ENCODE assay signal across 11 cellular contexts in genomic region chr12:61654698-61655097, GRCh38.
DNase-seq lines count a peak whose midpoint lies in the region; ATAC-seq lines count a peak whose summit lies in the region.
"Had no signal": no experiment of that assay in that cellular context is flagged by ENCODE, and none has a peak within 500 bp of the region (broad histone marks: within the 10 kb centered on the region; RNA-seq: fewer than 3 reads in every experiment).

No MANE protein-coding gene starts in this region.

- no peak overlapping the region for H3K4me3 Mint-ChIP-seq in stimulated activated naive B cell treated with anti-CD40 and anti-IgM and Interleukin-4, amounts not matched to agents 10 μg/mL and 1 μg/mL and 100 μg/mL, for 72 hours
- H3K4me3 Mint-ChIP-seq in activated T-cell treated with anti-CD3 and anti-CD28 coated beads, Interleukin-2, amount 50 U/mL, for 4 hours = no peak overlapping the region
- H3K4me3 Mint-ChIP-seq: CD14-positive monocyte; natural killer cell treated with Interleukin-12 subunit alpha and Interleukin-12 subunit beta and Interleukin-15 and Interleukin-18, amount 100 ng/mL, for 72 hours had no signal

- DNase-seq in CD1c-positive myeloid dendritic cell (ENCODE audit: extremely low spot score) (peak; percentile 5), HT-29 (ENCODE audit: low spot score) (peak; percentile 32), SK-MEL-5 (ENCODE audit: low read depth, low spot score) (peak; percentile 71), islet precursor cell (peak; percentile 58), NCI-H1436 treated with DMSO at 0.1 percent for 48 hours (lab: John Stamatoyannopoulos, UW) (no peak)
- no peak for DNase-seq in stimulated activated naive B cell treated with anti-CD40 and anti-IgM and Interleukin-4, amounts not matched to agents 10 μg/mL and 1 μg/mL and 100 μg/mL, for 72 hours
- DNase-seq in activated T-cell treated with anti-CD3 and anti-CD28 coated beads, Interleukin-2, amount 50 U/mL, for 4 hours = no peak
- DNase-seq: activated T-cell treated with anti-CD3 and anti-CD28 coated beads, Interleukin-2, amount 50 U/mL, for 48 hours had no signal

- H3K27me3 Mint-ChIP-seq in stimulated activated naive B cell treated with anti-CD40 and anti-IgM and Interleukin-4, amounts not matched to agents 10 μg/mL and 1 μg/mL and 100 μg/mL, for 72 hours = no peaks in the 10 kb centered on the region
- H3K27me3 Mint-ChIP-seq in activated T-cell treated with anti-CD3 and anti-CD28 coated beads, Interleukin-2, amount 50 U/mL, for 4 hours (ENCODE audit: low read depth) = no peaks in the 10 kb centered on the region
- H3K27me3 Mint-ChIP-seq: natural killer cell treated with Interleukin-12 subunit alpha and Interleukin-12 subunit beta and Interleukin-15 and Interleukin-18, amount 100 ng/mL, for 72 hours had no signal

- in situ Hi-C loops in SK-MEL-5 (cut with HindIII; ENCODE audit: low pct_unique_long_range_greater_than_20kb, low sequenced_read_pairs) = no loop called here

- no peaks in the 10 kb centered on the region for H3K36me3 Mint-ChIP-seq in stimulated activated naive B cell treated with anti-CD40 and anti-IgM and Interleukin-4, amounts not matched to agents 10 μg/mL and 1 μg/mL and 100 μg/mL, for 72 hours
- no peaks in the 10 kb centered on the region for H3K36me3 Mint-ChIP-seq in activated T-cell treated with anti-CD3 and anti-CD28 coated beads, Interleukin-2, amount 50 U/mL, for 4 hours (ENCODE audit: insufficient read depth)
- H3K36me3 Mint-ChIP-seq: CD14-positive monocyte; natural killer cell treated with Interleukin-12 subunit alpha and Interleukin-12 subunit beta and Interleukin-15 and Interleukin-18, amount 100 ng/mL, for 72 hours had no signal

- no peaks in the 10 kb centered on the region for H3K4me1 Mint-ChIP-seq in stimulated activated naive B cell treated with anti-CD40 and anti-IgM and Interleukin-4, amounts not matched to agents 10 μg/mL and 1 μg/mL and 100 μg/mL, for 72 hours
- no peaks in the 10 kb centered on the region for H3K4me1 Mint-ChIP-seq in activated T-cell treated with anti-CD3 and anti-CD28 coated beads, Interleukin-2, amount 50 U/mL, for 4 hours (ENCODE audit: low read depth)
- H3K4me1 Mint-ChIP-seq: CD14-positive monocyte had no signal

- ATAC-seq in activated CD4-positive, CD25-positive, alpha-beta regulatory T cell treated with anti-CD3 and anti-CD28 coated beads, Interleukin-2, amount 50 U/mL, for 24 hours = no peak
- no peak for ATAC-seq in stimulated activated naive B cell treated with anti-CD40 and anti-IgM and Interleukin-4, amounts not matched to agents 10 μg/mL and 1 μg/mL and 100 μg/mL, for 72 hours (replicated peaks)
- ATAC-seq in activated T-cell treated with anti-CD3 and anti-CD28 coated beads, Interleukin-2, amount 50 U/mL, for 4 hours = no peak
- ATAC-seq: natural killer cell treated with Interleukin-12 subunit alpha and Interleukin-12 subunit beta and Interleukin-15 and Interleukin-18, amount 100 ng/mL, for 72 hours had no signal

- H3K27ac Mint-ChIP-seq in stimulated activated naive B cell treated with anti-CD40 and anti-IgM and Interleukin-4, amounts not matched to agents 10 μg/mL and 1 μg/mL and 100 μg/mL, for 72 hours = no peak overlapping the region
- H3K27ac Mint-ChIP-seq: CD14-positive monocyte; natural killer cell treated with Interleukin-12 subunit alpha and Interleukin-12 subunit beta and Interleukin-15 and Interleukin-18, amount 100 ng/mL, for 72 hours had no signal

- peaks cover 3 to 4% of the 10 kb centered on the region in 2 donors for H3K9me3 Mint-ChIP-seq in stimulated activated naive B cell treated with anti-CD40 and anti-IgM and Interleukin-4, amounts not matched to agents 10 μg/mL and 1 μg/mL and 100 μg/mL, for 72 hours
- H3K9me3 Mint-ChIP-seq in activated T-cell treated with anti-CD3 and anti-CD28 coated beads, Interleukin-2, amount 50 U/mL, for 4 hours = no peaks in the 10 kb centered on the region

Comparison
In these comparisons a context has a peak if more than half of its experiments do, and no peak if none do; other contexts are left out.
1. DNase-seq: peak in CD1c-positive myeloid dendritic cell (single experiment), HT-29 (single experiment), SK-MEL-5 (single experiment) and islet precursor cell (single experiment); none in NCI-H1436 treated with DMSO at 0.1 percent for 48 hours (single experiment), stimulated activated naive B cell treated with anti-CD40 and anti-IgM and Interleukin-4, amounts not matched to agents 10 μg/mL and 1 μg/mL and 100 μg/mL, for 72 hours (single experiment) and activated T-cell treated with anti-CD3 and anti-CD28 coated beads, Interleukin-2, amount 50 U/mL, for 4 hours (single experiment).